8 cellular contexts compared by ENCODE assay signal in the genomic region with DNA sequence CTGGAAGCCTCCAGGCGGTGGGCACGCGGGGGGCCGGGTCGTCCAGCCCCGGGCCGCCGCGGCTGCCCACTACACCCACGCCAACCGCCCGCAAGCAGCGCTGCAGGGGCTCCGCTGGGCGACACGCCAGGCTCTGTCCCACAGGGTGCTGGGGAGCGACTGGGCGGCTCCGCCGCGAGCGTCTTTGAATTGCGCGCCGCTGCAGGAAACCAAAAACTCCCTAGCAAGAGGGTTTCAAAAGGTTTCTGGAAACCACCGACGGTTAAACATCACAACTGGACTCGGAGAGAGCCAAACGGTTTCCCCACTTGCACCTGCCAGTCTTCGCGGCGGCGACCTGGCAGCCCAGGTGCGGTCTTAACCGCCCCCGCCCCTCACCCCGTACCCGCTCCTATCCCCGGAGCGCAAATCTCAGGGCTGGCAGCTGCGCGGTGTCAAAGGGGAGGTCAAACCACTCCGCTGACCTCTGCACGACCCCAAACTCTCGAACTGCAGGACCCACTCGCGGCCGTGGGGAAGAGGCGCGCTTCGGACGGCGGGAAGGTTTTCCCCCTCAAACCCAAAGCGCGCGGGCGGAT. TPM values are rescaled to one million over a fixed set of nuclear protein-coding genes. Genes with fewer than 3 reads are reported as not detected.
DNase-seq lines count a peak whose midpoint lies in the region; ATAC-seq, FAIRE-seq and TF ChIP-seq lines count a peak whose summit lies in the region.

No MANE protein-coding gene starts in this region.

- H3K4me3 ChIP-seq in SU-DHL-6 (ENCODE audit: insufficient read depth, low read length, poor library complexity, severe bottlenecking) (peak overlapping the region; percentile 89), astrocyte of the spinal cord (ENCODE audit: low read depth, low read length) (peak overlapping the region; percentile 9), HepG2 (replicated peaks in 1 of 3; ENCODE audit: insufficient read depth in 1 of 3, low read depth in 2 of 3, low read length in 3 of 3) (peak overlapping the region in 2 of 3 experiments; percentile 39 to 58; a peak in 3 of 6 replicates)

- BruUV-seq in HepG2 (replicated peaks; lab: Mats Ljungman, UMichigan) = no TSS peak

- H3K27me3 ChIP-seq in SU-DHL-6 (ENCODE audit: low read length) = no peaks in the 10 kb centered on the region
- H3K27me3 ChIP-seq in HepG2 (ENCODE audit: control insufficient read depth in 1 of 2, insufficient read depth in 2 of 2, low read length in 2 of 2) = peaks cover 0 to 62% of the 10 kb centered on the region in 2 experiments; a peak in 4 of 5 replicates

- no peak for TF ChIP-seq POLR2A in HepG2 (IDR thresholded peaks at IDR 0.05; ENCODE audit: insufficient read depth in 1 of 2, low read depth in 2 of 2, low read length in 2 of 2)

- no peak for TF ChIP-seq CTCF in SU-DHL-6 (IDR thresholded peaks at IDR 0.05; ENCODE audit: insufficient read depth, low read length, poor library complexity, severe bottlenecking)
- no peak for TF ChIP-seq CTCF in astrocyte of the spinal cord (IDR thresholded peaks at IDR 0.05; ENCODE audit: low read depth, low read length)
- no peak for TF ChIP-seq CTCF in HepG2 (CRISPR knock-in tag; IDR thresholded peaks at IDR 0.05)

- H3K9ac ChIP-seq in SU-DHL-6 (ENCODE audit: low read length) (peak overlapping the region; percentile 94), HepG2 (ENCODE audit: insufficient read depth, low read depth, low read length) (no peak overlapping the region)

- no peak for TF ChIP-seq RAD21 in HepG2 (CRISPR knock-in tag; IDR thresholded peaks at IDR 0.05)

- no peaks in the 10 kb centered on the region for H3K9me2 ChIP-seq in SU-DHL-6 (replicated peaks; ENCODE audit: insufficient read depth, low read length)

- H3K4me1 ChIP-seq in HepG2 (ENCODE audit: insufficient read depth, low read length) = peaks cover 8% of the 10 kb centered on the region; the same call in 1 of the 2 replicates

- in situ Hi-C loops in astrocyte of the spinal cord (cut with HindIII; ENCODE audit: low sequenced_read_pairs) = no loop called here
- in situ Hi-C loops in HepG2 (cut with HindIII; ENCODE audit: extremely low pct_ligation_motif_present, low pct_unique_long_range_greater_than_20kb) = no loop called here

- H2AFZ ChIP-seq in SU-DHL-6 (ENCODE audit: low read depth, low read length, severe bottlenecking) = no peak overlapping the region
- H2AFZ ChIP-seq in HepG2 (ENCODE audit: low read length) = no peak overlapping the region

- H3K9me3 ChIP-seq in SU-DHL-6 (ENCODE audit: insufficient read depth, low read length) (no peaks in the 10 kb centered on the region), HepG2 (ENCODE audit: low read length) (no peaks in the 10 kb centered on the region)

- DNase-seq in NCI-H748 (lab: John Stamatoyannopoulos, UW; ENCODE audit: unreplicated experiment) (peak; percentile 56), NCI-H748 treated with DMSO at 0.1 percent for 48 hours (lab: John Stamatoyannopoulos, UW) (no peak), astrocyte of the spinal cord (ENCODE audit: low read depth, low spot score) (no peak), HepG2 (ENCODE audit: low spot score) (no peak), NCI-H1436 treated with DMSO at 0.1 percent for 48 hours (lab: John Stamatoyannopoulos, UW) (no peak)
- DNase-seq in stimulated activated CD8-positive, alpha-beta memory T cell treated with anti-CD3 and anti-CD28 coated beads, Interleukin-2, amount 100 ng/mL, for 48 hours (ENCODE audit: low read depth in 2 of 2) = peak; percentile 40 to 43

- H3K27ac ChIP-seq in SU-DHL-6 (ENCODE audit: low read depth, low read length) (peak overlapping the region; percentile 94), HepG2 (ENCODE audit: extremely low read length, insufficient read depth, low read length) (no peak overlapping the region)

- no peak for FAIRE-seq in HepG2 (lab: Jason Lieb, UNC)

- TF ChIP-seq EP300 in HepG2 (IDR thresholded peaks at IDR 0.05; ENCODE audit: low read depth in 2 of 2, low read length in 2 of 2) (no peak), HepG2 (CRISPR knock-in tag; IDR thresholded peaks at IDR 0.05; ENCODE audit: borderline replicate concordance) (no peak)

- 12% methylated on average over 32 of the region's 57 CpGs for WGBS in HepG2 (ENCODE audit: low lambda C conversion rate)

- peaks cover 39% of the 10 kb centered on the region for H3K36me3 ChIP-seq in SU-DHL-6 (ENCODE audit: low read length)
- no peaks in the 10 kb centered on the region for H3K36me3 ChIP-seq in HepG2 (replicated peaks in 1 of 2; ENCODE audit: control insufficient read depth in 1 of 2, insufficient read depth in 2 of 2, low read length in 2 of 2)

- H3K4me2 ChIP-seq in SU-DHL-6 (ENCODE audit: low read depth, low read length, poor library complexity, severe bottlenecking) = peak overlapping the region; percentile 84
- peak overlapping the region; percentile 69 for H3K4me2 ChIP-seq in HepG2 (ENCODE audit: low read depth, low read length)

- intact Hi-C loops in HepG2 (cut with micrococcal nuclease; ENCODE audit: unreplicated experiment) = no loop called here

- ATAC-seq in HG03039 (IDR thresholded peaks at IDR 0.05; ENCODE audit: unreplicated experiment) (peak; percentile 42), HepG2 (peak; percentile 28)

- H3F3A ChIP-seq in SU-DHL-6 (ENCODE audit: insufficient read depth) = peaks cover 69% of the 10 kb centered on the region

- H3K79me2 ChIP-seq in SU-DHL-6 (ENCODE audit: insufficient read depth, low read length) (peaks cover 39% of the 10 kb centered on the region), HepG2 (ENCODE audit: insufficient read depth, low read length) (no peaks in the 10 kb centered on the region)

- POLR2A ChIA-PET in HepG2 (lab: Yijun Ruan, JAX) = no interaction called here

- CTCF ChIA-PET in HepG2 (lab: Yijun Ruan, JAX; ENCODE audit: low intra/inter-chr PET ratio, low total read pairs) = no interaction called here

- H4K20me1 ChIP-seq in SU-DHL-6 (ENCODE audit: low read depth, low read length) = peaks cover 20% of the 10 kb centered on the region
- H4K20me1 ChIP-seq in HepG2 (ENCODE audit: insufficient read depth, low read length) = no peaks in the 10 kb centered on the region

TF ChIP-seq in HepG2, 621 proteins besides CTCF, POLR2A, EP300 and RAD21:
- no peak for TF ChIP-seq ZNF136 (CRISPR knock-in tag; IDR thresholded peaks at IDR 0.05; ENCODE audit: low read depth)
- TF ChIP-seq KDM5A (IDR thresholded peaks at IDR 0.05; ENCODE audit: borderline replicate concordance, low read length) = no peak
- TF ChIP-seq EZH2 (conservative IDR thresholded peaks at IDR 0.05; ENCODE audit: low read depth, low read length) = peak; percentile 86
- TF ChIP-seq GATAD2A (CRISPR knock-in tag; IDR thresholded peaks at IDR 0.05) = no peak
- no peak for TF ChIP-seq EEA1 (CRISPR knock-in tag; IDR thresholded peaks at IDR 0.05; ENCODE audit: borderline replicate concordance)
- peak; percentile 32 for TF ChIP-seq HNRNPLL (IDR thresholded peaks at IDR 0.05; ENCODE audit: low read depth, low read length, poor library complexity, severe bottlenecking)
- no peak for TF ChIP-seq ETV5 (CRISPR knock-in tag; IDR thresholded peaks at IDR 0.05; ENCODE audit: borderline replicate concordance)
- no peak for TF ChIP-seq SOX6 (IDR thresholded peaks at IDR 0.05)
- no peak for TF ChIP-seq SOX6 (CRISPR knock-in tag; IDR thresholded peaks at IDR 0.05)
- no peak for TF ChIP-seq ZNF468 (CRISPR knock-in tag; IDR thresholded peaks at IDR 0.05)
- no peak for TF ChIP-seq ZNF788 (CRISPR knock-in tag; IDR thresholded peaks at IDR 0.05; ENCODE audit: borderline replicate concordance)
TF ChIP-seq in HepG2: peak in this region for 2.

RNA-seq across cellular contexts. Expression of a gene that starts 1.0 kb away (rescaled TPM):
- 0.29 and 0.55 TPM in 2 replicates for total RNA-seq in HepG2 (2016; rRNA removed; fragmentation: Illumina TruSeq; extraction: Trizol)
- total RNA-seq in HepG2 (2016; cell fraction: cytosol; rRNA removed; fragmentation: Illumina TruSeq; extraction: Trizol; ENCODE audit: low read depth) = 0.18 TPM in 1 of 2 replicates, not detected in the other
- 0.13 and 0.50 TPM in 2 replicates for total RNA-seq in HepG2 (2016; cell fraction: insoluble cytoplasmic fraction; rRNA removed; fragmentation: Illumina TruSeq; extraction: Trizol)
- 0.31 and 0.43 TPM in 2 replicates for total RNA-seq in HepG2 (2016; cell fraction: membrane; rRNA removed; fragmentation: Illumina TruSeq; extraction: Trizol)
- total RNA-seq in HepG2 (2016; cell fraction: nucleus; rRNA removed; fragmentation: Illumina TruSeq; extraction: Trizol) = 0.34 and 0.37 TPM in 2 replicates
- 0.34 and 0.69 TPM in 2 replicates for polyA plus RNA-seq in HepG2 (2011; rRNA removed)
- polyA plus RNA-seq in HepG2 (2011; cell fraction: cytosol; rRNA removed) = 0.49 and 0.50 TPM in 2 replicates
- polyA plus RNA-seq in HepG2 (2011; cell fraction: nucleus; rRNA removed) = 0.32 and 0.36 TPM in 2 replicates
- polyA plus RNA-seq in HepG2 (2012) = 0.12 and 0.47 TPM in 2 replicates
- 0.08 TPM in 1 of 2 replicates, not detected in the other for polyA plus RNA-seq in HepG2 (2016; cell fraction: cytosol; fragmentation: Illumina TruSeq; extraction: Trizol; ENCODE audit: low read depth)
- polyA plus RNA-seq in HepG2 (2016; cell fraction: insoluble cytoplasmic fraction; fragmentation: Illumina TruSeq; extraction: Trizol; ENCODE audit: low read depth) = 0.19 and 0.26 TPM in 2 replicates
- not detected in 2 replicates for polyA plus RNA-seq in HepG2 (2016; cell fraction: membrane; fragmentation: Illumina TruSeq; extraction: Trizol; ENCODE audit: low read depth)
- 0.74 and 1.00 TPM in 2 replicates for polyA plus RNA-seq in HepG2 (2016; cell fraction: nucleus; fragmentation: Illumina TruSeq; extraction: Trizol; ENCODE audit: insufficient read depth, low read depth)
- polyA minus RNA-seq in HepG2 (2011; rRNA and poly(A)+ RNA removed; ENCODE audit: low replicate concordance) = 1.2 and 180 TPM in 2 replicates
- not detected in 2 replicates for polyA minus RNA-seq in HepG2 (2011; cell fraction: cytosol; rRNA and poly(A)+ RNA removed)
- polyA minus RNA-seq in HepG2 (2011; cell fraction: nucleus; rRNA and poly(A)+ RNA removed) = 0.39 TPM in 1 of 2 replicates, not detected in the other

Comparison
In these comparisons a context has a peak if more than half of its experiments do, and no peak if none do; other contexts are left out.
1. DNase-seq: peak in NCI-H748 (single experiment) and stimulated activated CD8-positive, alpha-beta memory T cell treated with anti-CD3 and anti-CD28 coated beads, Interleukin-2, amount 100 ng/mL, for 48 hours (2 of 2); none in NCI-H748 treated with DMSO at 0.1 percent for 48 hours (single experiment), astrocyte of the spinal cord (single experiment), HepG2 (single experiment) and NCI-H1436 treated with DMSO at 0.1 percent for 48 hours (single experiment).
2. H3K4me3 ChIP-seq: peak in every context shown above with its lines; median percentile 89 in SU-DHL-6; 48 in HepG2; 9 in astrocyte of the spinal cord.